ENCODE assay signal across 14 cellular contexts in genomic region chr4:13378973-13379759, GRCh38.
DNase-seq lines count a peak whose midpoint lies in the region; ATAC-seq and TF ChIP-seq lines count a peak whose summit lies in the region.
"Had no signal": no experiment of that assay in that cellular context is flagged by ENCODE, and none has a peak within 500 bp of the region (broad histone marks: within the 10 kb centered on the region; RNA-seq: fewer than 3 reads in every experiment).

No MANE protein-coding gene starts in this region.

- no peak for TF ChIP-seq POLR2A in gastrocnemius medialis (IDR thresholded peaks at IDR 0.05)

- H3K27ac ChIP-seq in gastrocnemius medialis (no peak overlapping the region), SJCRH30 (no peak overlapping the region)
- H3K27ac ChIP-seq: adrenal gland; BLaER1 treated with 17β-estradiol and CSF1 and Interleukin-3, amounts not matched to agents 10 nM and 100 nM; testis had no signal

- H3K4me3 ChIP-seq in gastrocnemius medialis (no peak overlapping the region), SJCRH30 (no peak overlapping the region)
- H3K4me3 ChIP-seq: adrenal gland; BLaER1 treated with 17β-estradiol and CSF1 and Interleukin-3, amounts not matched to agents 10 nM and 100 nM; testis had no signal

- intact Hi-C loops in gastrocnemius medialis (cut with DNase I; ENCODE audit: low total_unique reads), result no loop called here

- H3K4me1 ChIP-seq in gastrocnemius medialis (peaks cover 0 to 6% of the 10 kb centered on the region in 2 donors), SJCRH30 (no peaks in the 10 kb centered on the region)
- H3K4me1 ChIP-seq: adrenal gland, testis had no signal

- in situ Hi-C loops in gastrocnemius medialis (cut with MboI; ENCODE audit: low sequenced_read_pairs in 4 of 4), result no loop called here

- H3K36me3 ChIP-seq in gastrocnemius medialis (no peaks in the 10 kb centered on the region), SJCRH30 (no peaks in the 10 kb centered on the region; the same call in none of the 2 replicates)
- H3K36me3 ChIP-seq: adrenal gland had no signal

- H3K27me3 ChIP-seq in gastrocnemius medialis (no peaks in the 10 kb centered on the region), SJCRH30 (no peaks in the 10 kb centered on the region)
- H3K27me3 ChIP-seq: adrenal gland; BLaER1 treated with 17β-estradiol and CSF1 and Interleukin-3, amounts not matched to agents 10 nM and 100 nM; testis had no signal

- DNase-seq in germinal center (ENCODE audit: low spot score) (peak; percentile 25), gastrocnemius medialis (no peak), T-helper 1 cell (no peak), SJCRH30 (no peak)
- DNase-seq in activated CD8-positive, alpha-beta memory T cell treated with anti-CD3 and anti-CD28 coated beads, Interleukin-2, amount 50 U/mL, for 48 hours, result no peak
- DNase-seq: activated T-cell treated with anti-CD3 and anti-CD28 coated beads, Interleukin-2, amount 50 U/mL, for 1 hour; adrenal gland; NCI-H2171; testis had no signal

- H3K9me3 ChIP-seq in gastrocnemius medialis (no peaks in the 10 kb centered on the region), SJCRH30 (replicated peaks) (no peaks in the 10 kb centered on the region)
- H3K9me3 ChIP-seq: adrenal gland, testis had no signal

- ATAC-seq in GM18870 (IDR thresholded peaks at IDR 0.05; ENCODE audit: unreplicated experiment) (peak; percentile 87), GM21529 (IDR thresholded peaks at IDR 0.05; ENCODE audit: unreplicated experiment) (peak; percentile 69), HG03103 (IDR thresholded peaks at IDR 0.05; ENCODE audit: low read depth, unreplicated experiment) (peak; percentile 78), gastrocnemius medialis (no peak)
- ATAC-seq: WTC11 had no signal

- TF ChIP-seq CTCF in gastrocnemius medialis (IDR thresholded peaks at IDR 0.05 in 4 of 5, conservative IDR thresholded peaks at IDR 0.05 in 1 of 5), result no peak

Comparison
In these comparisons a context has a peak if more than half of its experiments do, and no peak if none do; other contexts are left out.
1. ATAC-seq: peak in GM18870 (single experiment), GM21529 (single experiment) and HG03103 (single experiment); none in gastrocnemius medialis (0 of 2).